Comparison of ENCODE assay signal across 20 cellular contexts in the genomic region with DNA sequence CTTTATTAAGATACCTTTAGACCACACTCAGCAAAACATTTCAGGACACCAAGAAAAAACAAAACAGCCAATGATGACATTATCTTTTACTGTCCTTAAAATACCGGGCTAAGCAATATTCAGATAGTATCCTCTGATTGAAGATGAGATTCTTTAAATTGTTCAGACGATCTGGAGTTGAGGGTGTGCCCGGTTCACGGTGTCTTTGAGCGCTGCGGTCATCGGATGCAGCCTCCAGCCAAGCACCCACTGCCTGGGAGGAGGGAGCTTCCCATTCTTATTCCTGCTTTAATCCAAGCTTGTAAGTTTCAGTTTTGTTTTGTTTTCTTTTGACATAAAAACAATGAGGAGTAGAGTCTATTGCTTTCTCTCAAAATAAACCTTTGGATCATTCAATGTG. TPM values are rescaled to one million over a fixed set of nuclear protein-coding genes. Genes with fewer than 3 reads are reported as not detected.
DNase-seq lines count a peak whose midpoint lies in the region; ATAC-seq and TF ChIP-seq lines count a peak whose summit lies in the region.
"Had no signal": no experiment of that assay in that cellular context is flagged by ENCODE, and none has a peak within 500 bp of the region (broad histone marks: within the 10 kb centered on the region; RNA-seq: fewer than 3 reads in every experiment).

No MANE protein-coding gene starts in this region.

- H3K36me3 ChIP-seq in HAP-1 (replicated peaks) (no peaks in the 10 kb centered on the region), endocrine pancreas (ENCODE audit: control insufficient read depth, insufficient read depth, low read length) (no peaks in the 10 kb centered on the region), mesenchymal stem cell (ENCODE audit: control insufficient read depth in 1 of 2, insufficient read depth in 2 of 2, low read depth in 1 of 2, low read length in 2 of 2) (no peaks in the 10 kb centered on the region), upper lobe of right lung (no peaks in the 10 kb centered on the region), heart left ventricle (no peaks in the 10 kb centered on the region)
- H3K36me3 ChIP-seq: BLaER1 treated with 17β-estradiol and CSF1 and Interleukin-3, amounts not matched to agents 10 nM and 100 nM had no signal

- H3K27me3 ChIP-seq in HAP-1 (ENCODE audit: low read depth), result no peaks in the 10 kb centered on the region
- H3K27me3 ChIP-seq in endocrine pancreas (ENCODE audit: control insufficient read depth, insufficient read depth, low read length), result no peaks in the 10 kb centered on the region
- H3K27me3 ChIP-seq in mesenchymal stem cell (ENCODE audit: control insufficient read depth in 1 of 2, insufficient read depth in 1 of 2, low read length in 2 of 2), result peaks cover 10 to 16% of the 10 kb centered on the region in 2 experiments
- H3K27me3 ChIP-seq in upper lobe of right lung, result no peaks in the 10 kb centered on the region
- H3K27me3 ChIP-seq in heart left ventricle, result peaks cover 0 to 13% (median 0%) of the 10 kb centered on the region in 9 donors
- H3K27me3 ChIP-seq: BLaER1 treated with 17β-estradiol and CSF1 and Interleukin-3, amounts not matched to agents 10 nM and 100 nM had no signal

- H2BK15ac ChIP-seq in mesenchymal stem cell (ENCODE audit: low read depth, poor library complexity, severe bottlenecking), result no peak overlapping the region

- no peak for TF ChIP-seq CTCF in upper lobe of right lung (IDR thresholded peaks at IDR 0.05)
- TF ChIP-seq CTCF in heart left ventricle (IDR thresholded peaks at IDR 0.05), result no peak

- no peak for ATAC-seq in upper lobe of right lung
- ATAC-seq in HG03039 (IDR thresholded peaks at IDR 0.05; ENCODE audit: unreplicated experiment), result no peak
- no peak for ATAC-seq in heart left ventricle
- ATAC-seq in GM19351 (IDR thresholded peaks at IDR 0.05; ENCODE audit: unreplicated experiment), result no peak
- ATAC-seq: Panc1 had no signal

- 82% methylated on average over 7 of the region's 7 CpGs for WGBS in mesenchymal stem cell
- whole genome bisulfite sequencing in heart left ventricle, 4 donors, result 34 to 48% (median 46%) methylated on average over 7 of the region's 7 CpGs

- H3K4me2 ChIP-seq in mesenchymal stem cell (ENCODE audit: low read length, poor library complexity, severe bottlenecking), result no peak overlapping the region
- H3K4me2 ChIP-seq: BLaER1 treated with 17β-estradiol and CSF1 and Interleukin-3, amounts not matched to agents 10 nM and 100 nM; SK-N-SH had no signal

- no peak overlapping the region for H3K23ac ChIP-seq in mesenchymal stem cell (ENCODE audit: low read length in 2 of 2)

- no peak overlapping the region for H2BK12ac ChIP-seq in mesenchymal stem cell (ENCODE audit: low read length in 2 of 2)

- no peaks in the 10 kb centered on the region for H3K9me3 ChIP-seq in HAP-1
- no peaks in the 10 kb centered on the region for H3K9me3 ChIP-seq in endocrine pancreas (ENCODE audit: control insufficient read depth, low read length)
- no peaks in the 10 kb centered on the region for H3K9me3 ChIP-seq in mesenchymal stem cell (ENCODE audit: control insufficient read depth, low read length)
- H3K9me3 ChIP-seq in upper lobe of right lung, result no peaks in the 10 kb centered on the region
- no peaks in the 10 kb centered on the region for H3K9me3 ChIP-seq in heart left ventricle
- H3K9me3 ChIP-seq: BLaER1 treated with 17β-estradiol and CSF1 and Interleukin-3, amounts not matched to agents 10 nM and 100 nM; SK-N-SH had no signal

- no peak overlapping the region for H2AK5ac ChIP-seq in mesenchymal stem cell (ENCODE audit: low read length, severe bottlenecking)

- no peak overlapping the region for H4K91ac ChIP-seq in mesenchymal stem cell (ENCODE audit: low read length)

- H3K4ac ChIP-seq in mesenchymal stem cell (ENCODE audit: low read depth in 1 of 2, low read length in 2 of 2), result no peak overlapping the region

- H2BK5ac ChIP-seq in mesenchymal stem cell (ENCODE audit: low read depth, low read length, poor library complexity, severe bottlenecking), result no peak overlapping the region

- H2AFZ ChIP-seq in mesenchymal stem cell (ENCODE audit: low read depth, low read length), result no peak overlapping the region

- intact Hi-C loops in upper lobe of right lung (cut with DNase I), result no loop called here
- intact Hi-C loops in heart left ventricle (cut with DNase I), result no loop called here

- H4K8ac ChIP-seq in mesenchymal stem cell (ENCODE audit: low read length), result no peak overlapping the region

- no peak overlapping the region for H2BK120ac ChIP-seq in mesenchymal stem cell (ENCODE audit: low read depth, low read length)

- in situ Hi-C loops in HAP-1 (cut with MboI; ENCODE audit: low sequenced_read_pairs), result no loop called here

- H3K79me1 ChIP-seq in mesenchymal stem cell (replicated peaks; ENCODE audit: low read length, poor library complexity, severe bottlenecking), result no peaks in the 10 kb centered on the region

- H3K4me3 ChIP-seq in HAP-1, result no peak overlapping the region
- H3K4me3 ChIP-seq in endocrine pancreas (ENCODE audit: control insufficient read depth, insufficient read depth, low read length), result peak overlapping the region; percentile 66
- peak overlapping the region in 1 of 2 experiments; percentile 60 for H3K4me3 ChIP-seq in mesenchymal stem cell (ENCODE audit: insufficient read depth in 1 of 2, low read depth in 1 of 2, low read length in 2 of 2)
- peak overlapping the region; percentile 11 for H3K4me3 ChIP-seq in upper lobe of right lung
- no peak overlapping the region for H3K4me3 ChIP-seq in heart left ventricle
- H3K4me3 ChIP-seq: BLaER1 treated with 17β-estradiol and CSF1 and Interleukin-3, amounts not matched to agents 10 nM and 100 nM had no signal

- peaks cover 12% of the 10 kb centered on the region for H3K4me1 ChIP-seq in HAP-1
- H3K4me1 ChIP-seq in endocrine pancreas (ENCODE audit: control insufficient read depth, insufficient read depth, low read length), result peaks cover 8% of the 10 kb centered on the region
- H3K4me1 ChIP-seq in mesenchymal stem cell (ENCODE audit: control insufficient read depth, insufficient read depth, low read depth, low read length), result no peaks in the 10 kb centered on the region
- no peaks in the 10 kb centered on the region for H3K4me1 ChIP-seq in upper lobe of right lung
- no peaks in the 10 kb centered on the region for H3K4me1 ChIP-seq in heart left ventricle
- H3K4me1 ChIP-seq: BLaER1 treated with 17β-estradiol and CSF1 and Interleukin-3, amounts not matched to agents 10 nM and 100 nM had no signal

- no peak for TF ChIP-seq POLR2A in heart left ventricle (IDR thresholded peaks at IDR 0.05)

- H3K9ac ChIP-seq in endocrine pancreas (ENCODE audit: control insufficient read depth, insufficient read depth, low read length) (no peak overlapping the region), mesenchymal stem cell (ENCODE audit: low read length) (peak overlapping the region; percentile 76)
- H3K9ac ChIP-seq: BLaER1 treated with 17β-estradiol and CSF1 and Interleukin-3, amounts not matched to agents 10 nM and 100 nM; SK-N-SH had no signal

- DNase-seq in HAP-1 (ENCODE audit: low spot score in 2 of 2) (peak; percentile 30 to 48), mesenchymal stem cell (no peak), upper lobe of right lung (no peak), heart left ventricle (no peak)
- DNase-seq: CD4-positive, alpha-beta memory T cell; KBM-7; NCI-H1105 treated with DMSO at 0.1 percent for 48 hours; NCI-H2029 treated with DMSO at 0.1 percent for 48 hours; NCI-H226; NCI-H524; NCI-H774; NK-92 treated with Interleukin-12 subunit alpha and Interleukin-12 subunit beta, amount 100 ng/mL, for 24 hours; SIG-M5; SK-N-SH had no signal

- H3K14ac ChIP-seq in mesenchymal stem cell (ENCODE audit: low read length in 2 of 2), result no peak overlapping the region

- H3K27ac ChIP-seq in mesenchymal stem cell (ENCODE audit: low read length, poor library complexity, severe bottlenecking), result no peak overlapping the region
- H3K27ac ChIP-seq in upper lobe of right lung, result no peak overlapping the region
- no peak overlapping the region for H3K27ac ChIP-seq in heart left ventricle
- H3K27ac ChIP-seq: BLaER1 treated with 17β-estradiol and CSF1 and Interleukin-3, amounts not matched to agents 10 nM and 100 nM; HL-60 had no signal

- H3K18ac ChIP-seq in mesenchymal stem cell (ENCODE audit: low read depth in 1 of 2, low read length in 2 of 2), result no peak overlapping the region

RNA-seq across cellular contexts. Expression of gene FAM149A, which starts 14.1 kb away (rescaled TPM):
- 0.93 TPM for polyA plus RNA-seq in mesenchymal stem cell (2013, experiment 1 of 2)
- polyA plus RNA-seq in mesenchymal stem cell (2013, experiment 2 of 2), result 0.60 TPM
- 16.4 TPM for total RNA-seq in upper lobe of right lung
- 10 to 100 TPM in 2 of 9 donors, 1 to 10 TPM in 7; 6.5 to 13.0 (median 8.6) TPM for total RNA-seq in heart left ventricle
- polyA plus RNA-seq in heart left ventricle, result 1 to 10 TPM; 1.6 to 2.2 TPM
- polyA plus RNA-seq: CD4-positive, alpha-beta memory T cell had no signal

RNA-seq across cellular contexts. Expression of gene TLR3, which starts 49.6 kb away (rescaled TPM):
- 15.4 TPM for polyA plus RNA-seq in mesenchymal stem cell (2013, experiment 1 of 2)
- polyA plus RNA-seq in mesenchymal stem cell (2013, experiment 2 of 2), result 15.5 TPM
- total RNA-seq in upper lobe of right lung (28.5 TPM), heart left ventricle (10 to 100 TPM in 2 of 9 donors, 1 to 10 TPM in 7; 1.7 to 18.6 (median 3.5) TPM)
- polyA plus RNA-seq in heart left ventricle, result 1 to 10 TPM in 1 of 2 donors, under 1 TPM in 1; 0.69 to 1.0 TPM

Comparison
In these comparisons a context has a peak if more than half of its experiments do, and no peak if none do; other contexts are left out.
1. DNase-seq: peak in HAP-1 (2 of 2); none in mesenchymal stem cell (single experiment), upper lobe of right lung (single experiment) and heart left ventricle (0 of 5).
2. H3K4me3 ChIP-seq: peak in endocrine pancreas (single experiment) and upper lobe of right lung (single experiment); none in HAP-1 (single experiment) and heart left ventricle (0 of 12).